Comparison of ENCODE assay signal across 1 cellular context in genomic region chr17:41665566-41666335, GRCh38.
TF ChIP-seq lines count a peak whose summit lies in the region.

No MANE protein-coding gene starts in this region.

TF ChIP-seq in PFSK-1, 5 proteins besides CTCF, POLR2A, EP300 and RAD21 (continued from another document):
- 0 out of 2 replicates have a peak, but pooled peaks have one; percentile 37 for TF ChIP-seq SIN3A (IDR thresholded peaks at IDR 0.05; ENCODE audit: borderline replicate concordance, insufficient read depth, low read length)
